ENCODE assay signal across 28 cellular contexts in the genomic region with DNA sequence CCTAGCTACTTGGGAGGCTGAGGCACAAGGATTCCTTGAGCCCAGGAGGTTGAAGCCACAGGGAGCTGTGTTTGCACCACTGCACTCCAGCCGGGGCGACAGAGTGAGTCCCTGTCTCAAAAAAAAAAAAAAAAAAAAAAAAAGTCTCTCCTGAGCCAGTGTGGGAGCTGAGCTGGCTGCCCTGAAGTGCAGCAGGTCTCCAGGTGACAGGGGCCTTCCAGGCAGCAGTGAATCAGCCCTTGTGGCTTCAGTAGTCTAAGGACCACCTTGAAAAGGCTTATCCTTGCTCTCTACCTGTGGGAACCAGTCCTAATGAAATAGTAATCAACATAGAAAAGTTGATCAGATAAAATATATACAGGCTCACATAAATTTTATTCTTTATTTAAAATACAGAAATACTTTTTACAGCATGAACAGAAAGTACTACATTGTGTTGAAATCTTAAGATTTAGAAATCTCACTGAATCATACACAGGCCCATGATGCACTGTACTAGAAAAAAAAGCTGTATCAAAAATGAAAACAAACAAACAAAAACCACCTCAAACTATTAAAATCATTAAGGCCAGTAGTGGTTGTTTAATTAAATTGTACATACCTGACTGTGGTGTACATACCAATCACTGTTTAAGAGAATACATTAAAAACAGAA.
"Had no signal": no experiment of that assay in that cellular context is flagged by ENCODE, and none has a peak within 500 bp of the region (broad histone marks: within the 10 kb centered on the region; RNA-seq: fewer than 3 reads in every experiment).

No MANE protein-coding gene starts in this region.

- H3K4me3 Mint-ChIP-seq: activated naive CD8-positive, alpha-beta T cell; activated T-cell treated with anti-CD3 and anti-CD28 coated beads, Interleukin-2, amount 50 U/mL, for 72 hours; brain; naive thymus-derived CD4-positive, alpha-beta T cell; stimulated activated naive B cell treated with anti-CD40 and anti-IgM and Interleukin-4, amounts not matched to agents 10 μg/mL and 1 μg/mL and 100 μg/mL, for 72 hours; T-helper 2 cell treated with Interferon-gamma antibody and Interleukin-4, amounts not matched to agents 5 μg/mL and 100 μg/mL, for 36 hours had no signal

- H3K9me3 ChIP-seq: adrenal gland, ascending aorta, pancreas, prostate gland, stomach, tibial artery had no signal

- H3K36me3 Mint-ChIP-seq: activated naive CD8-positive, alpha-beta T cell; brain; stimulated activated naive B cell treated with anti-CD40 and anti-IgM and Interleukin-4, amounts not matched to agents 10 μg/mL and 1 μg/mL and 100 μg/mL, for 72 hours had no signal

- H3K27ac Mint-ChIP-seq: activated naive CD8-positive, alpha-beta T cell; activated T-cell treated with anti-CD3 and anti-CD28 coated beads, Interleukin-2, amount 50 U/mL, for 72 hours; brain; stimulated activated naive B cell treated with anti-CD40 and anti-IgM and Interleukin-4, amounts not matched to agents 10 μg/mL and 1 μg/mL and 100 μg/mL, for 72 hours; T-helper 2 cell treated with Interferon-gamma antibody and Interleukin-4, amounts not matched to agents 5 μg/mL and 100 μg/mL, for 36 hours had no signal

- ATAC-seq: activated T-cell treated with anti-CD3 and anti-CD28 coated beads, Interleukin-2, amount 50 U/mL, for 72 hours; esophagus mucosa; foreskin keratinocyte; left cardiac atrium; left ventricle myocardium superior; naive thymus-derived CD4-positive, alpha-beta T cell; pancreas; sciatic nerve; stimulated activated naive B cell treated with anti-CD40 and anti-IgM and Interleukin-4, amounts not matched to agents 10 μg/mL and 1 μg/mL and 100 μg/mL, for 72 hours had no signal

- H3K4me1 ChIP-seq: foreskin keratinocyte, pancreas, prostate gland had no signal

- H3K27me3 Mint-ChIP-seq: activated naive CD8-positive, alpha-beta T cell had no signal

- H3K4me3 ChIP-seq: adrenal gland, ascending aorta, pancreas, prostate gland, stomach, tibial artery had no signal

- H3K9me3 Mint-ChIP-seq: activated T-cell treated with anti-CD3 and anti-CD28 coated beads, Interleukin-2, amount 50 U/mL, for 72 hours; stimulated activated naive B cell treated with anti-CD40 and anti-IgM and Interleukin-4, amounts not matched to agents 10 μg/mL and 1 μg/mL and 100 μg/mL, for 72 hours; T-helper 2 cell treated with Interferon-gamma antibody and Interleukin-4, amounts not matched to agents 5 μg/mL and 100 μg/mL, for 36 hours had no signal

- H3K27me3 ChIP-seq: adrenal gland, ascending aorta, pancreas, tibial artery had no signal

- DNase-seq: activated CD4-positive, alpha-beta T cell treated with anti-CD3 and anti-CD28 coated beads for 4 hours; activated CD4-positive, alpha-beta T cell treated with anti-CD3 and anti-CD28 coated beads, Interleukin-2, amount 50 U/mL, for 4 hours; activated CD4-positive, CD25-positive, alpha-beta regulatory T cell; activated naive CD4-positive, alpha-beta T cell treated with Interleukin-2 at 50 U/mL for 16 hours; activated T-cell treated with anti-CD3 and anti-CD28 coated beads for 4 hours; activated T-cell treated with anti-CD3 and anti-CD28 coated beads, Interleukin-2, amount 50 U/mL, for 72 hours; adrenal gland; foreskin keratinocyte; left cardiac atrium; left ventricle myocardium superior; midbrain; naive thymus-derived CD4-positive, alpha-beta T cell; pancreas; retina; small intestine; stimulated activated CD4-positive, alpha-beta T cell treated with anti-CD3 and anti-CD28 coated beads, Interleukin-4, amount 100 ng/mL, for 4 hours; stimulated activated CD8-positive, alpha-beta memory T cell treated with anti-CD3 and anti-CD28 coated beads, Interleukin-4, amount 100 ng/mL, for 48 hours; stimulated activated naive B cell treated with anti-CD40 and anti-IgM and Interleukin-4, amounts not matched to agents 10 μg/mL and 1 μg/mL and 100 μg/mL, for 72 hours; stomach; T-helper 1 cell; tibial artery had no signal

- H3K36me3 ChIP-seq: adrenal gland, ascending aorta, pancreas, prostate gland, stomach, tibial artery had no signal
